ENCODE assay signal across 8 cellular contexts in genomic region chr10:29998142-29998808, GRCh38.
DNase-seq lines count a peak whose midpoint lies in the region; ATAC-seq lines count a peak whose summit lies in the region.

No MANE protein-coding gene starts in this region.

- peak; percentile 84 for ATAC-seq in HG02798 (IDR thresholded peaks at IDR 0.05; ENCODE audit: poor library complexity, unreplicated experiment)
- peak; percentile 64 to 71 for ATAC-seq in activated CD4-positive, CD25-positive, alpha-beta regulatory T cell treated with anti-CD3 and anti-CD28 coated beads, Interleukin-2, amount 50 U/mL, for 24 hours
- ATAC-seq in central memory CD8-positive, alpha-beta T cell (replicated peaks; ENCODE audit: extremely low read depth, poor library complexity, severe bottlenecking): peak; percentile 59
- peak; percentile 84 for ATAC-seq in left colon

- intact Hi-C loops in left colon (cut with DNase I, micrococcal nuclease): loop anchor here in 1 of 2 donors (5.0 kb wide), 1 partner anchor 244 kb away; no protein-coding TSS in a partner anchor

- peaks cover 3% of the 10 kb centered on the region for H3K36me3 Mint-ChIP-seq in central memory CD8-positive, alpha-beta T cell (ENCODE audit: insufficient read depth)

- no peak overlapping the region for H3K4me3 Mint-ChIP-seq in central memory CD8-positive, alpha-beta T cell

- peaks cover 12% of the 10 kb centered on the region for H3K4me1 Mint-ChIP-seq in central memory CD8-positive, alpha-beta T cell

- DNase-seq in NCI-H1436 (lab: John Stamatoyannopoulos, UW) (peak; percentile 66), NCI-H1436 treated with DMSO at 0.1 percent for 48 hours (lab: John Stamatoyannopoulos, UW) (no peak), NCI-H2196 treated with DMSO at 0.1 percent for 48 hours (lab: John Stamatoyannopoulos, UW; ENCODE audit: unreplicated experiment) (peak; percentile 41), left colon (peak; percentile 57 to 71)
- DNase-seq in central memory CD8-positive, alpha-beta T cell (ENCODE audit: low spot score in 2 of 2): peak; percentile 65 to 69
- DNase-seq in stimulated activated CD4-positive, alpha-beta T cell treated with anti-CD3 and anti-CD28 coated beads, Interleukin-4, amount 100 ng/mL, for 1 hour: peak; percentile 70

- no peak overlapping the region for H3K27ac Mint-ChIP-seq in central memory CD8-positive, alpha-beta T cell (ENCODE audit: low read depth)

- H3K9me3 Mint-ChIP-seq in central memory CD8-positive, alpha-beta T cell: no peaks in the 10 kb centered on the region

- H3K27me3 Mint-ChIP-seq in central memory CD8-positive, alpha-beta T cell: peaks cover 64% of the 10 kb centered on the region
